ENCODE assay signal across 12 cellular contexts in the genomic region with DNA sequence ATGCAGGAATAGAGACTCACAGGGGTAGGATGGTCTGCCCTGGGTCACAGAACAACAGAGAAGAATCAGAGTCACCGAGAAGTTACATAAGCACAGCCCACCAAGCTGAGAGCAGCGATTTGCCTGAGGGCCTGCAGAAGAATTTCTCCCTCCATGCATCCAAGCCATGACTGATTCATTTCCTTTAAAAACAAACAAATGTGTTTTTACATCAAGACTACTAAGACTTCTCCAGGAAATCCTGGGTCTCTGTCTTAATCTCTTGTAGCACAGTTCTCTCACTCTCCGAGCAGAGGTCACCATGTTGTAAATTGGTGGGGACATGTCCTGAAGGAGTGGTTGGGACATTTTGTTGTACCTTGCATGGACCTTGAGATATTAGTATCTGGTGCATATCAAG.
DNase-seq lines count a peak whose midpoint lies in the region; ATAC-seq and TF ChIP-seq lines count a peak whose summit lies in the region.
"Had no signal": no experiment of that assay in that cellular context is flagged by ENCODE, and none has a peak within 500 bp of the region (broad histone marks: within the 10 kb centered on the region; RNA-seq: fewer than 3 reads in every experiment).

No MANE protein-coding gene starts in this region.

- WGBS in SK-N-SH (ENCODE audit: low lambda C conversion rate): 71% methylated on average over 3 of the region's 3 CpGs
- 13 to 17% methylated on average over 3 of the region's 3 CpGs for WGBS in aorta, 2 donors

- H3F3A ChIP-seq in SK-N-SH (replicated peaks; ENCODE audit: insufficient read depth): peaks cover 51% of the 10 kb centered on the region

- TF ChIP-seq CTCF in SK-N-SH (IDR thresholded peaks at IDR 0.05): no peak
- TF ChIP-seq CTCF in vagina (IDR thresholded peaks at IDR 0.05): no peak

- H3K4me1 ChIP-seq in SK-N-SH (ENCODE audit: control insufficient read depth in 1 of 2, insufficient read depth in 2 of 2, low read depth in 1 of 2, low read length in 1 of 2) (peaks cover 10 to 57% of the 10 kb centered on the region in 2 experiments; a peak in 3 of 4 replicates), vagina (peaks cover 33% of the 10 kb centered on the region), aorta (ENCODE audit: control insufficient read depth in 1 of 2, insufficient read depth in 2 of 2, low read length in 2 of 2) (peaks cover 7 to 10% of the 10 kb centered on the region in 2 donors)

- no peak for TF ChIP-seq POLR2A in vagina (IDR thresholded peaks at IDR 0.05)

- H4K20me1 ChIP-seq in SK-N-SH (ENCODE audit: insufficient read depth): no peaks in the 10 kb centered on the region

- H3K79me2 ChIP-seq in SK-N-SH (ENCODE audit: insufficient read depth): peaks cover 12% of the 10 kb centered on the region; the same call in 1 of the 2 replicates

- no peak overlapping the region for H3K9ac ChIP-seq in SK-N-SH

- H3K27ac ChIP-seq in SK-N-SH (ENCODE audit: low read depth in 2 of 2, low read length in 1 of 2) (peak overlapping the region in 1 of 2 experiments; percentile 71; a peak in 1 of 4 replicates), vagina (peak overlapping the region; percentile 38), aorta (ENCODE audit: low read depth in 1 of 2, low read length in 2 of 2) (peak overlapping the region in 1 of 2 donors; percentile 69)
- H3K27ac ChIP-seq: 22Rv1 had no signal

- DNase-seq in SK-N-SH (no peak), astrocyte of the hippocampus (ENCODE audit: low read depth, low spot score) (peak; percentile 64), islet precursor cell (peak; percentile 77), vagina (ENCODE audit: extremely low spot score in 2 of 2) (no peak), middle frontal gyrus (ENCODE audit: extremely low spot score, low spot score) (no peak), aorta (no peak)
- DNase-seq: activated CD8-positive, alpha-beta memory T cell treated with anti-CD3 and anti-CD28 coated beads, Interleukin-2, amount 10 ng/mL, durations not matched to agents 7 days and 5 days; NCI-H1694; stimulated activated naive CD4-positive, alpha-beta T cell had no signal

- no peak for ATAC-seq in SK-N-SH treated with all-trans-retinoic acid at 6 μM for 48 hours
- ATAC-seq in GM21737 (IDR thresholded peaks at IDR 0.05; ENCODE audit: unreplicated experiment): no peak
- no peak for ATAC-seq in aorta (ENCODE audit: low FRiP score)
- ATAC-seq: activated CD8-positive, alpha-beta memory T cell treated with anti-CD3 and anti-CD28 coated beads, Interleukin-2, amount 10 ng/mL, durations not matched to agents 7 days and 5 days had no signal

- H3K4me3 ChIP-seq in SK-N-SH (ENCODE audit: low read depth in 2 of 2, low read length in 1 of 2) (no peak overlapping the region), vagina (no peak overlapping the region), aorta (ENCODE audit: low read length in 2 of 2) (no peak overlapping the region)

- H3K9me3 ChIP-seq in SK-N-SH (no peaks in the 10 kb centered on the region), vagina (no peaks in the 10 kb centered on the region), aorta (ENCODE audit: control insufficient read depth, low read length) (no peaks in the 10 kb centered on the region)

- H3K27me3 ChIP-seq in SK-N-SH (ENCODE audit: insufficient read depth): no peaks in the 10 kb centered on the region
- H3K27me3 ChIP-seq in vagina: no peaks in the 10 kb centered on the region
- no peaks in the 10 kb centered on the region for H3K27me3 ChIP-seq in aorta (ENCODE audit: control insufficient read depth in 1 of 2, insufficient read depth in 2 of 2, low read length in 1 of 2)

- H3K36me3 ChIP-seq in SK-N-SH (replicated peaks in 1 of 2; ENCODE audit: control insufficient read depth in 1 of 2, insufficient read depth in 2 of 2, low read length in 1 of 2) (no peaks in the 10 kb centered on the region), vagina (no peaks in the 10 kb centered on the region), aorta (ENCODE audit: control insufficient read depth in 1 of 2, insufficient read depth in 2 of 2, low read length in 1 of 2) (no peaks in the 10 kb centered on the region)

- no peaks in the 10 kb centered on the region for H3K9me2 ChIP-seq in SK-N-SH

- no peak overlapping the region for H2AFZ ChIP-seq in SK-N-SH (ENCODE audit: low read depth)

- peak overlapping the region; percentile 25; the same call in 1 of the 2 replicates for H3K4me2 ChIP-seq in SK-N-SH

- intact Hi-C loops in vagina (cut with DNase I) (no loop called here), aorta (cut with DNase I) (loop anchor here (5.0 kb wide), 2 partner anchors 53 to 158 kb away; a partner anchor contains a TSS)

- no peak for TF ChIP-seq RAD21 in SK-N-SH (IDR thresholded peaks at IDR 0.05; ENCODE audit: low read length)

- TF ChIP-seq EP300 in SK-N-SH (IDR thresholded peaks at IDR 0.05; ENCODE audit: borderline replicate concordance in 1 of 2, low read depth in 1 of 2, low read length in 1 of 2): no peak

- POLR2A ChIA-PET in SK-N-SH (lab: Yijun Ruan, JAX): no interaction called here

- CTCF ChIA-PET in SK-N-SH (lab: Yijun Ruan, JAX): no interaction called here

TF ChIP-seq in SK-N-SH, 30 proteins besides CTCF, POLR2A, EP300 and RAD21 (continues in another document):
- TF ChIP-seq RXRA (IDR thresholded peaks at IDR 0.05; ENCODE audit: borderline replicate concordance, low read depth) (no peak), FOXM1 (IDR thresholded peaks at IDR 0.05; ENCODE audit: low read depth) (no peak), TCF12 (IDR thresholded peaks at IDR 0.05) (no peak), FOSL2 (IDR thresholded peaks at IDR 0.05; ENCODE audit: borderline replicate concordance, low read depth) (no peak), POLR2AphosphoS5 (IDR thresholded peaks at IDR 0.05; ENCODE audit: low read depth, low read length) (no peak)
- TF ChIP-seq, protein P1, sequence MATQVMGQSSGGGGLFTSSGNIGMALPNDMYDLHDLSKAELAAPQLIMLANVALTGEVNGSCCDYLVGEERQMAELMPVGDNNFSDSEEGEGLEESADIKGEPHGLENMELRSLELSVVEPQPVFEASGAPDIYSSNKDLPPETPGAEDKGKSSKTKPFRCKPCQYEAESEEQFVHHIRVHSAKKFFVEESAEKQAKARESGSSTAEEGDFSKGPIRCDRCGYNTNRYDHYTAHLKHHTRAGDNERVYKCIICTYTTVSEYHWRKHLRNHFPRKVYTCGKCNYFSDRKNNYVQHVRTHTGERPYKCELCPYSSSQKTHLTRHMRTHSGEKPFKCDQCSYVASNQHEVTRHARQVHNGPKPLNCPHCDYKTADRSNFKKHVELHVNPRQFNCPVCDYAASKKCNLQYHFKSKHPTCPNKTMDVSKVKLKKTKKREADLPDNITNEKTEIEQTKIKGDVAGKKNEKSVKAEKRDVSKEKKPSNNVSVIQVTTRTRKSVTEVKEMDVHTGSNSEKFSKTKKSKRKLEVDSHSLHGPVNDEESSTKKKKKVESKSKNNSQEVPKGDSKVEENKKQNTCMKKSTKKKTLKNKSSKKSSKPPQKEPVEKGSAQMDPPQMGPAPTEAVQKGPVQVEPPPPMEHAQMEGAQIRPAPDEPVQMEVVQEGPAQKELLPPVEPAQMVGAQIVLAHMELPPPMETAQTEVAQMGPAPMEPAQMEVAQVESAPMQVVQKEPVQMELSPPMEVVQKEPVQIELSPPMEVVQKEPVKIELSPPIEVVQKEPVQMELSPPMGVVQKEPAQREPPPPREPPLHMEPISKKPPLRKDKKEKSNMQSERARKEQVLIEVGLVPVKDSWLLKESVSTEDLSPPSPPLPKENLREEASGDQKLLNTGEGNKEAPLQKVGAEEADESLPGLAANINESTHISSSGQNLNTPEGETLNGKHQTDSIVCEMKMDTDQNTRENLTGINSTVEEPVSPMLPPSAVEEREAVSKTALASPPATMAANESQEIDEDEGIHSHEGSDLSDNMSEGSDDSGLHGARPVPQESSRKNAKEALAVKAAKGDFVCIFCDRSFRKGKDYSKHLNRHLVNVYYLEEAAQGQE (IDR thresholded peaks at IDR 0.05; ENCODE audit: low read depth, low read length): no peak

TF ChIP-seq in SK-N-SH treated with all-trans-retinoic acid at 6 μM for 48 hours, 23 proteins besides CTCF, POLR2A, EP300 and RAD21:
- TF ChIP-seq, protein P2, sequence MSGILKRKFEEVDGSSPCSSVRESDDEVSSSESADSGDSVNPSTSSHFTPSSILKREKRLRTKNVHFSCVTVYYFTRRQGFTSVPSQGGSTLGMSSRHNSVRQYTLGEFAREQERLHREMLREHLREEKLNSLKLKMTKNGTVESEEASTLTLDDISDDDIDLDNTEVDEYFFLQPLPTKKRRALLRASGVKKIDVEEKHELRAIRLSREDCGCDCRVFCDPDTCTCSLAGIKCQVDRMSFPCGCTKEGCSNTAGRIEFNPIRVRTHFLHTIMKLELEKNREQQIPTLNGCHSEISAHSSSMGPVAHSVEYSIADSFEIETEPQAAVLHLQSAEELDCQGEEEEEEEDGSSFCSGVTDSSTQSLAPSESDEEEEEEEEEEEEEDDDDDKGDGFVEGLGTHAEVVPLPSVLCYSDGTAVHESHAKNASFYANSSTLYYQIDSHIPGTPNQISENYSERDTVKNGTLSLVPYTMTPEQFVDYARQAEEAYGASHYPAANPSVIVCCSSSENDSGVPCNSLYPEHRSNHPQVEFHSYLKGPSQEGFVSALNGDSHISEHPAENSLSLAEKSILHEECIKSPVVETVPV (CRISPR knock-in tag; IDR thresholded peaks at IDR 0.05): no peak
- TF ChIP-seq PPARA (CRISPR knock-in tag; IDR thresholded peaks at IDR 0.05; ENCODE audit: borderline replicate concordance): no peak

Comparison
In these comparisons a context has a peak if more than half of its experiments do, and no peak if none do; other contexts are left out.
1. DNase-seq: peak in astrocyte of the hippocampus (single experiment) and islet precursor cell (single experiment); none in SK-N-SH (single experiment), vagina (0 of 2), middle frontal gyrus (single experiment) and aorta (0 of 2).